In genomic region chrX:24647257-24648058, GRCh38 we compare ENCODE assay signal across 9 cellular contexts. TPM values are rescaled to one million over a fixed set of nuclear protein-coding genes. Genes with fewer than 3 reads are reported as not detected.
A peak's percentile ranks its signal among the peaks of the same experiment; 100 is the strongest.
DNase-seq lines count a peak whose midpoint lies in the region; ATAC-seq and TF ChIP-seq lines count a peak whose summit lies in the region.
"Had no signal": no experiment of that assay in that cellular context is flagged by ENCODE, and none has a peak within 500 bp of the region (broad histone marks: within the 10 kb centered on the region; RNA-seq: fewer than 3 reads in every experiment).

Gene PCYT1B (minus strand): TSS chrX:24647347. CDS start chrX:24647105, 242 bp downstream.

- H2BK120ac ChIP-seq in mesenchymal stem cell (ENCODE audit: low read depth, low read length): no peak within 1 kb of the TSS

- peak; percentile 85 for ATAC-seq in HG03095 (IDR thresholded peaks at IDR 0.05; ENCODE audit: unreplicated experiment)

- H3K36me3 ChIP-seq in effector memory CD4-positive, alpha-beta T cell (ENCODE audit: control insufficient read depth, insufficient read depth, low read length): no peaks in the 10 kb centered on the region
- H3K36me3 ChIP-seq in mesenchymal stem cell (ENCODE audit: control insufficient read depth in 1 of 2, insufficient read depth in 2 of 2, low read depth in 1 of 2, low read length in 2 of 2): no peaks in the 10 kb centered on the region

- H3K14ac ChIP-seq in mesenchymal stem cell (ENCODE audit: low read length in 2 of 2): no peak within 1 kb of the TSS

- peak within 1 kb of the TSS; percentile 37 for H4K8ac ChIP-seq in mesenchymal stem cell (ENCODE audit: low read length)

- no peaks in the 10 kb centered on the region for H3K4me1 ChIP-seq in effector memory CD4-positive, alpha-beta T cell (ENCODE audit: control insufficient read depth, insufficient read depth, low read length, poor library complexity, severe bottlenecking)
- no peaks in the 10 kb centered on the region for H3K4me1 ChIP-seq in mesenchymal stem cell (ENCODE audit: control insufficient read depth, insufficient read depth, low read depth, low read length)

- H4K91ac ChIP-seq in mesenchymal stem cell (ENCODE audit: low read length): no peak within 1 kb of the TSS

- DNase-seq in GM12865 (ENCODE audit: low read depth): peak; percentile 5
- DNase-seq in NCI-H510A treated with DMSO at 0.1 percent for 48 hours (lab: John Stamatoyannopoulos, UW): peak; percentile 71
- peak; percentile 2 for DNase-seq in activated CD8-positive, alpha-beta memory T cell treated with anti-CD3 and anti-CD28 coated beads, Interleukin-2, amount 50 U/mL, for 24 hours (ENCODE audit: extremely low read depth)
- peak; percentile 14 to 36 (median 30) for DNase-seq in effector memory CD4-positive, alpha-beta T cell
- DNase-seq in mesenchymal stem cell: peak; percentile 71
- peak; percentile 12 for DNase-seq in stimulated activated CD8-positive, alpha-beta memory T cell treated with anti-CD3 and anti-CD28 coated beads, Interleukin-12 subunit alpha, Interleukin-12 subunit beta, amount 100 ng/mL, for 24 hours (ENCODE audit: extremely low read depth)
- DNase-seq in H4 (ENCODE audit: low spot score): no peak

- peak within 1 kb of the TSS in 1 of 2 experiments; percentile 11 for H3K18ac ChIP-seq in mesenchymal stem cell (ENCODE audit: low read depth in 1 of 2, low read length in 2 of 2)

- H2BK12ac ChIP-seq in mesenchymal stem cell (ENCODE audit: low read length in 2 of 2): no peak within 1 kb of the TSS

- peak within 1 kb of the TSS; percentile 42 for H3K9ac ChIP-seq in mesenchymal stem cell (ENCODE audit: low read length)

- H3K4ac ChIP-seq in mesenchymal stem cell (ENCODE audit: low read depth in 1 of 2, low read length in 2 of 2): no peak within 1 kb of the TSS

- no peaks in the 10 kb centered on the region for H3K27me3 ChIP-seq in effector memory CD4-positive, alpha-beta T cell (replicated peaks; ENCODE audit: control insufficient read depth, insufficient read depth, low read length, poor library complexity, severe bottlenecking)
- H3K27me3 ChIP-seq in mesenchymal stem cell (ENCODE audit: control insufficient read depth in 1 of 2, insufficient read depth in 1 of 2, low read length in 2 of 2): peaks cover 0 to 43% of the 10 kb centered on the region in 2 experiments

- H3K9me3 ChIP-seq in effector memory CD4-positive, alpha-beta T cell (ENCODE audit: control insufficient read depth, low read length): no peaks in the 10 kb centered on the region
- no peaks in the 10 kb centered on the region for H3K9me3 ChIP-seq in mesenchymal stem cell (ENCODE audit: control insufficient read depth, low read length)

- no peak within 1 kb of the TSS for H2BK15ac ChIP-seq in mesenchymal stem cell (ENCODE audit: low read depth, poor library complexity, severe bottlenecking)

- TF ChIP-seq CTCF in GM12865 (IDR thresholded peaks at IDR 0.05; ENCODE audit: insufficient read depth, low read depth, low read length, missing control alignments): no peak

- H3K4me2 ChIP-seq in mesenchymal stem cell (ENCODE audit: low read length, poor library complexity, severe bottlenecking): peak within 1 kb of the TSS; percentile 77

- no peak within 1 kb of the TSS for H2AK5ac ChIP-seq in mesenchymal stem cell (ENCODE audit: low read length, severe bottlenecking)

- H3K79me1 ChIP-seq in mesenchymal stem cell (replicated peaks; ENCODE audit: low read length, poor library complexity, severe bottlenecking): no peaks in the 10 kb centered on the region

- H3K23ac ChIP-seq in mesenchymal stem cell (ENCODE audit: low read length in 2 of 2): no peak within 1 kb of the TSS

- H3K27ac ChIP-seq in effector memory CD4-positive, alpha-beta T cell (ENCODE audit: insufficient read depth, low read length, poor library complexity, severe bottlenecking): no peak within 1 kb of the TSS
- H3K27ac ChIP-seq in mesenchymal stem cell (ENCODE audit: low read length, poor library complexity, severe bottlenecking): no peak within 1 kb of the TSS

- 10% methylated on average over 22 of the region's 24 CpGs for WGBS in mesenchymal stem cell

- H2AFZ ChIP-seq in mesenchymal stem cell (ENCODE audit: low read depth, low read length): peak within 1 kb of the TSS; percentile 39

- H3K4me3 ChIP-seq in GM12865 (ENCODE audit: low read depth, low read length) (no peak within 1 kb of the TSS), mesenchymal stem cell (ENCODE audit: insufficient read depth in 1 of 2, low read depth in 1 of 2, low read length in 2 of 2) (peak within 1 kb of the TSS in 1 of 2 experiments; percentile 57)
- peak within 1 kb of the TSS; percentile 2 for H3K4me3 ChIP-seq in effector memory CD4-positive, alpha-beta T cell (ENCODE audit: insufficient read depth, low read depth, low read length, poor library complexity, severe bottlenecking)

- no peak within 1 kb of the TSS for H2BK5ac ChIP-seq in mesenchymal stem cell (ENCODE audit: low read depth, low read length, poor library complexity, severe bottlenecking)

RNA-seq across cellular contexts. Expression of gene PCYT1B, which starts in this region (rescaled TPM):
- 0.54 TPM for polyA plus RNA-seq in mesenchymal stem cell (2013, experiment 1 of 2)
- polyA plus RNA-seq in mesenchymal stem cell (2013, experiment 2 of 2): 0.74 TPM
- total RNA-seq in H4 (2014; rRNA removed; shearing (Covaris generic)): 0.10 and 0.46 TPM in 2 replicates
- total RNA-seq: glomerular endothelial cell had no signal
